In the genomic region with DNA sequence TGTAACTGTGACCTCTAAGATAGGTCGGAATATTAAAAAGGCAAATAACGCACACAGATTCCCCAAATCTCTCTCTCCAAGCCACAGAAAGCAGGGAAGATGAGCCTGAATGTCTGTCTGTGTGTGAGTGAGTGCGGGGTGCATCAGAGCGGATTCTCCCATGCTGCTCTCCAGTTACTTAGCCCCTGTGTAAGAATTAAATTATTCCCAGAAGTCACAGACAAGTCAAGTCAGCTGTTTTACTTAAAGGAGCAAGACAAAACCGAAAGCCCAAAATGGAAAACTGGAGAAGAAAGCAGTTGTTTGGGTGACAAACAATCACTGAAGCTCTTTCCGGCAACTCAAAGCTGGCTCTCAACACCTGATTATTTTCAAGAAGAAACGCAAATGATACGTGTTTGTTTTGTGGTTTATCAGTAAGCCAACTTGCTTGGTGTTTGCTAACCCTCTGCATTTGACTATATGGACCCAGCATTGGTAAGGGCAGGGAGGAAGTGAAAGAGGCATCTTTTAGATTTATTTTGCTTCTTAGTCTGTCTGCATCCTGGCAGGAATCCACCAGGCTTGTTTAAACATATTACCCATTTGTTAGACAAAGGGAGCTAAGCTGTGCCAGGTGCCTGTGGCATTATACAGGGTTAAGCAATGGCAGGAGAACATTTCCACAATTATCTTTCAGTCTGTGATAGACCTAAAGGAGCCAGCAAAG, we compare ENCODE assay signal across 1 cellular context.
A peak's percentile ranks its signal among the peaks of the same experiment; 100 is the strongest.
TF ChIP-seq lines count a peak whose summit lies in the region.

No MANE protein-coding gene starts in this region.

TF ChIP-seq in HepG2, 621 proteins besides CTCF, POLR2A, EP300 and RAD21 (continued from another document):
- TF ChIP-seq, protein P1, sequence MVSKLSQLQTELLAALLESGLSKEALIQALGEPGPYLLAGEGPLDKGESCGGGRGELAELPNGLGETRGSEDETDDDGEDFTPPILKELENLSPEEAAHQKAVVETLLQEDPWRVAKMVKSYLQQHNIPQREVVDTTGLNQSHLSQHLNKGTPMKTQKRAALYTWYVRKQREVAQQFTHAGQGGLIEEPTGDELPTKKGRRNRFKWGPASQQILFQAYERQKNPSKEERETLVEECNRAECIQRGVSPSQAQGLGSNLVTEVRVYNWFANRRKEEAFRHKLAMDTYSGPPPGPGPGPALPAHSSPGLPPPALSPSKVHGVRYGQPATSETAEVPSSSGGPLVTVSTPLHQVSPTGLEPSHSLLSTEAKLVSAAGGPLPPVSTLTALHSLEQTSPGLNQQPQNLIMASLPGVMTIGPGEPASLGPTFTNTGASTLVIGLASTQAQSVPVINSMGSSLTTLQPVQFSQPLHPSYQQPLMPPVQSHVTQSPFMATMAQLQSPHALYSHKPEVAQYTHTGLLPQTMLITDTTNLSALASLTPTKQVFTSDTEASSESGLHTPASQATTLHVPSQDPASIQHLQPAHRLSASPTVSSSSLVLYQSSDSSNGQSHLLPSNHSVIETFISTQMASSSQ (IDR thresholded peaks at IDR 0.05; ENCODE audit: low read depth), result peak; percentile 71
- TF ChIP-seq, protein P1 (CRISPR knock-in tag; IDR thresholded peaks at IDR 0.05; ENCODE audit: borderline replicate concordance), result no peak
- TF ChIP-seq GFI1 (CRISPR knock-in tag; IDR thresholded peaks at IDR 0.05; ENCODE audit: borderline replicate concordance) (peak; percentile 73; the same call in 1 of the 2 replicates), TARDBP (CRISPR knock-in tag; IDR thresholded peaks at IDR 0.05) (0 out of 2 replicates have a peak, but pooled peaks have one; percentile 28), MAFK (conservative IDR thresholded peaks at IDR 0.05 in 1 of 2, IDR thresholded peaks at IDR 0.05 in 1 of 2; ENCODE audit: low read length in 2 of 2) (peak; percentile 50 to 54; a peak in 3 of 4 replicates), ZFP41 (CRISPR knock-in tag; IDR thresholded peaks at IDR 0.05; ENCODE audit: borderline replicate concordance) (no peak), ZNF143 (CRISPR knock-in tag; IDR thresholded peaks at IDR 0.05) (no peak), ZNF441 (CRISPR knock-in tag; IDR thresholded peaks at IDR 0.05; ENCODE audit: borderline replicate concordance) (0 out of 2 replicates have a peak, but pooled peaks have one; percentile 36), ZNF563 (CRISPR knock-in tag; IDR thresholded peaks at IDR 0.05) (no peak), SOX13 (IDR thresholded peaks at IDR 0.05) (no peak), SOX13 (CRISPR knock-in tag; conservative IDR thresholded peaks at IDR 0.05 in 1 of 2, IDR thresholded peaks at IDR 0.05 in 1 of 2) (peak in 1 of 2 experiments; percentile 26; a peak in 1 of 4 replicates), NONO (IDR thresholded peaks at IDR 0.05) (no peak), NONO (CRISPR knock-in tag; conservative IDR thresholded peaks at IDR 0.05) (0 out of 2 replicates have a peak, but pooled peaks have one; percentile 37), FOXA3 (CRISPR knock-in tag; IDR thresholded peaks at IDR 0.05) (peak; percentile 70), SOX6 (IDR thresholded peaks at IDR 0.05) (no peak), SOX6 (CRISPR knock-in tag; IDR thresholded peaks at IDR 0.05) (peak; percentile 72), SOX5 (CRISPR knock-in tag; IDR thresholded peaks at IDR 0.05; ENCODE audit: borderline replicate concordance) (peak; percentile 40; the same call in 1 of the 2 replicates), GATAD2A (CRISPR knock-in tag; IDR thresholded peaks at IDR 0.05) (peak; percentile 66), SP1 (IDR thresholded peaks at IDR 0.05) (no peak), SP1 (CRISPR knock-in tag; IDR thresholded peaks at IDR 0.05) (no peak), KLF16 (CRISPR knock-in tag; IDR thresholded peaks at IDR 0.05) (0 out of 4 replicates have a peak, but pooled peaks of 1 of the 2 experiments have one; percentile 48), FOXP1 (IDR thresholded peaks at IDR 0.05) (no peak), FOXP1 (CRISPR knock-in tag; IDR thresholded peaks at IDR 0.05) (peak; percentile 73), HMG20A (CRISPR knock-in tag; IDR thresholded peaks at IDR 0.05; ENCODE audit: borderline replicate concordance) (peak; percentile 43; the same call in 1 of the 2 replicates), MAFF (IDR thresholded peaks at IDR 0.05; ENCODE audit: low read depth, low read length) (0 out of 2 replicates have a peak, but pooled peaks have one; percentile 4), ZNF547 (CRISPR knock-in tag; IDR thresholded peaks at IDR 0.05) (0 out of 2 replicates have a peak, but pooled peaks have one; percentile 24), SAP130 (CRISPR knock-in tag; IDR thresholded peaks at IDR 0.05; ENCODE audit: low read depth) (no peak), NR1H2 (CRISPR knock-in tag; IDR thresholded peaks at IDR 0.05; ENCODE audit: borderline replicate concordance, low read depth) (no peak), FOXA1 (IDR thresholded peaks at IDR 0.05) (no peak), FOXA1 (CRISPR knock-in tag; IDR thresholded peaks at IDR 0.05) (peak; percentile 54; the same call in 1 of the 2 replicates), ETV5 (CRISPR knock-in tag; IDR thresholded peaks at IDR 0.05; ENCODE audit: borderline replicate concordance) (peak; percentile 38; the same call in 1 of the 2 replicates)
- TF ChIP-seq, protein P2, sequence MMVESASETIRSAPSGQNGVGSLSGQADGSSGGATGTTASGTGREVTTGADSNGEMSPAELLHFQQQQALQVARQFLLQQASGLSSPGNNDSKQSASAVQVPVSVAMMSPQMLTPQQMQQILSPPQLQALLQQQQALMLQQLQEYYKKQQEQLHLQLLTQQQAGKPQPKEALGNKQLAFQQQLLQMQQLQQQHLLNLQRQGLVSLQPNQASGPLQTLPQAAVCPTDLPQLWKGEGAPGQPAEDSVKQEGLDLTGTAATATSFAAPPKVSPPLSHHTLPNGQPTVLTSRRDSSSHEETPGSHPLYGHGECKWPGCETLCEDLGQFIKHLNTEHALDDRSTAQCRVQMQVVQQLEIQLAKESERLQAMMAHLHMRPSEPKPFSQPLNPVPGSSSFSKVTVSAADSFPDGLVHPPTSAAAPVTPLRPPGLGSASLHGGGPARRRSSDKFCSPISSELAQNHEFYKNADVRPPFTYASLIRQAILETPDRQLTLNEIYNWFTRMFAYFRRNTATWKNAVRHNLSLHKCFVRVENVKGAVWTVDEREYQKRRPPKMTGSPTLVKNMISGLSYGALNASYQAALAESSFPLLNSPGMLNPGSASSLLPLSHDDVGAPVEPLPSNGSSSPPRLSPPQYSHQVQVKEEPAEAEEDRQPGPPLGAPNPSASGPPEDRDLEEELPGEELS (CRISPR knock-in tag; IDR thresholded peaks at IDR 0.05), result peak; percentile 86
- TF ChIP-seq, protein P3, sequence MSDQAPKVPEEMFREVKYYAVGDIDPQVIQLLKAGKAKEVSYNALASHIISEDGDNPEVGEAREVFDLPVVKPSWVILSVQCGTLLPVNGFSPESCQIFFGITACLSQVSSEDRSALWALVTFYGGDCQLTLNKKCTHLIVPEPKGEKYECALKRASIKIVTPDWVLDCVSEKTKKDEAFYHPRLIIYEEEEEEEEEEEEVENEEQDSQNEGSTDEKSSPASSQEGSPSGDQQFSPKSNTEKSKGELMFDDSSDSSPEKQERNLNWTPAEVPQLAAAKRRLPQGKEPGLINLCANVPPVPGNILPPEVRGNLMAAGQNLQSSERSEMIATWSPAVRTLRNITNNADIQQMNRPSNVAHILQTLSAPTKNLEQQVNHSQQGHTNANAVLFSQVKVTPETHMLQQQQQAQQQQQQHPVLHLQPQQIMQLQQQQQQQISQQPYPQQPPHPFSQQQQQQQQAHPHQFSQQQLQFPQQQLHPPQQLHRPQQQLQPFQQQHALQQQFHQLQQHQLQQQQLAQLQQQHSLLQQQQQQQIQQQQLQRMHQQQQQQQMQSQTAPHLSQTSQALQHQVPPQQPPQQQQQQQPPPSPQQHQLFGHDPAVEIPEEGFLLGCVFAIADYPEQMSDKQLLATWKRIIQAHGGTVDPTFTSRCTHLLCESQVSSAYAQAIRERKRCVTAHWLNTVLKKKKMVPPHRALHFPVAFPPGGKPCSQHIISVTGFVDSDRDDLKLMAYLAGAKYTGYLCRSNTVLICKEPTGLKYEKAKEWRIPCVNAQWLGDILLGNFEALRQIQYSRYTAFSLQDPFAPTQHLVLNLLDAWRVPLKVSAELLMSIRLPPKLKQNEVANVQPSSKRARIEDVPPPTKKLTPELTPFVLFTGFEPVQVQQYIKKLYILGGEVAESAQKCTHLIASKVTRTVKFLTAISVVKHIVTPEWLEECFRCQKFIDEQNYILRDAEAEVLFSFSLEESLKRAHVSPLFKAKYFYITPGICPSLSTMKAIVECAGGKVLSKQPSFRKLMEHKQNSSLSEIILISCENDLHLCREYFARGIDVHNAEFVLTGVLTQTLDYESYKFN (CRISPR knock-in tag; conservative IDR thresholded peaks at IDR 0.05), result peak; percentile 42; the same call in 1 of the 2 replicates
- TF ChIP-seq, protein P4, sequence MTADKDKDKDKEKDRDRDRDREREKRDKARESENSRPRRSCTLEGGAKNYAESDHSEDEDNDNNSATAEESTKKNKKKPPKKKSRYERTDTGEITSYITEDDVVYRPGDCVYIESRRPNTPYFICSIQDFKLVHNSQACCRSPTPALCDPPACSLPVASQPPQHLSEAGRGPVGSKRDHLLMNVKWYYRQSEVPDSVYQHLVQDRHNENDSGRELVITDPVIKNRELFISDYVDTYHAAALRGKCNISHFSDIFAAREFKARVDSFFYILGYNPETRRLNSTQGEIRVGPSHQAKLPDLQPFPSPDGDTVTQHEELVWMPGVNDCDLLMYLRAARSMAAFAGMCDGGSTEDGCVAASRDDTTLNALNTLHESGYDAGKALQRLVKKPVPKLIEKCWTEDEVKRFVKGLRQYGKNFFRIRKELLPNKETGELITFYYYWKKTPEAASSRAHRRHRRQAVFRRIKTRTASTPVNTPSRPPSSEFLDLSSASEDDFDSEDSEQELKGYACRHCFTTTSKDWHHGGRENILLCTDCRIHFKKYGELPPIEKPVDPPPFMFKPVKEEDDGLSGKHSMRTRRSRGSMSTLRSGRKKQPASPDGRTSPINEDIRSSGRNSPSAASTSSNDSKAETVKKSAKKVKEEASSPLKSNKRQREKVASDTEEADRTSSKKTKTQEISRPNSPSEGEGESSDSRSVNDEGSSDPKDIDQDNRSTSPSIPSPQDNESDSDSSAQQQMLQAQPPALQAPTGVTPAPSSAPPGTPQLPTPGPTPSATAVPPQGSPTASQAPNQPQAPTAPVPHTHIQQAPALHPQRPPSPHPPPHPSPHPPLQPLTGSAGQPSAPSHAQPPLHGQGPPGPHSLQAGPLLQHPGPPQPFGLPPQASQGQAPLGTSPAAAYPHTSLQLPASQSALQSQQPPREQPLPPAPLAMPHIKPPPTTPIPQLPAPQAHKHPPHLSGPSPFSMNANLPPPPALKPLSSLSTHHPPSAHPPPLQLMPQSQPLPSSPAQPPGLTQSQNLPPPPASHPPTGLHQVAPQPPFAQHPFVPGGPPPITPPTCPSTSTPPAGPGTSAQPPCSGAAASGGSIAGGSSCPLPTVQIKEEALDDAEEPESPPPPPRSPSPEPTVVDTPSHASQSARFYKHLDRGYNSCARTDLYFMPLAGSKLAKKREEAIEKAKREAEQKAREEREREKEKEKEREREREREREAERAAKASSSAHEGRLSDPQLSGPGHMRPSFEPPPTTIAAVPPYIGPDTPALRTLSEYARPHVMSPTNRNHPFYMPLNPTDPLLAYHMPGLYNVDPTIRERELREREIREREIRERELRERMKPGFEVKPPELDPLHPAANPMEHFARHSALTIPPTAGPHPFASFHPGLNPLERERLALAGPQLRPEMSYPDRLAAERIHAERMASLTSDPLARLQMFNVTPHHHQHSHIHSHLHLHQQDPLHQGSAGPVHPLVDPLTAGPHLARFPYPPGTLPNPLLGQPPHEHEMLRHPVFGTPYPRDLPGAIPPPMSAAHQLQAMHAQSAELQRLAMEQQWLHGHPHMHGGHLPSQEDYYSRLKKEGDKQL (CRISPR knock-in tag; IDR thresholded peaks at IDR 0.05; ENCODE audit: low read depth), result 0 out of 2 replicates have a peak, but pooled peaks have one; percentile 43
- TF ChIP-seq, protein P5, sequence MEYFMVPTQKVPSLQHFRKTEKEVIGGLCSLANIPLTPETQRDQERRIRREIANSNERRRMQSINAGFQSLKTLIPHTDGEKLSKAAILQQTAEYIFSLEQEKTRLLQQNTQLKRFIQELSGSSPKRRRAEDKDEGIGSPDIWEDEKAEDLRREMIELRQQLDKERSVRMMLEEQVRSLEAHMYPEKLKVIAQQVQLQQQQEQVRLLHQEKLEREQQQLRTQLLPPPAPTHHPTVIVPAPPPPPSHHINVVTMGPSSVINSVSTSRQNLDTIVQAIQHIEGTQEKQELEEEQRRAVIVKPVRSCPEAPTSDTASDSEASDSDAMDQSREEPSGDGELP (IDR thresholded peaks at IDR 0.05; ENCODE audit: borderline replicate concordance, low read depth), result peak; percentile 23; the same call in 1 of the 2 replicates
- TF ChIP-seq, protein P6, sequence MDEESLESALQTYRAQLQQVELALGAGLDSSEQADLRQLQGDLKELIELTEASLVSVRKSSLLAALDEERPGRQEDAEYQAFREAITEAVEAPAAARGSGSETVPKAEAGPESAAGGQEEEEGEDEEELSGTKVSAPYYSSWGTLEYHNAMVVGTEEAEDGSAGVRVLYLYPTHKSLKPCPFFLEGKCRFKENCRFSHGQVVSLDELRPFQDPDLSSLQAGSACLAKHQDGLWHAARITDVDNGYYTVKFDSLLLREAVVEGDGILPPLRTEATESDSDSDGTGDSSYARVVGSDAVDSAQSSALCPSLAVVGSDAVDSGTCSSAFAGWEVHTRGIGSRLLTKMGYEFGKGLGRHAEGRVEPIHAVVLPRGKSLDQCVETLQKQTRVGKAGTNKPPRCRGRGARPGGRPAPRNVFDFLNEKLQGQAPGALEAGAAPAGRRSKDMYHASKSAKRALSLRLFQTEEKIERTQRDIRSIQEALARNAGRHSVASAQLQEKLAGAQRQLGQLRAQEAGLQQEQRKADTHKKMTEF (CRISPR knock-in tag; IDR thresholded peaks at IDR 0.05), result 0 out of 2 replicates have a peak, but pooled peaks have one; percentile 18
- TF ChIP-seq, protein P7, sequence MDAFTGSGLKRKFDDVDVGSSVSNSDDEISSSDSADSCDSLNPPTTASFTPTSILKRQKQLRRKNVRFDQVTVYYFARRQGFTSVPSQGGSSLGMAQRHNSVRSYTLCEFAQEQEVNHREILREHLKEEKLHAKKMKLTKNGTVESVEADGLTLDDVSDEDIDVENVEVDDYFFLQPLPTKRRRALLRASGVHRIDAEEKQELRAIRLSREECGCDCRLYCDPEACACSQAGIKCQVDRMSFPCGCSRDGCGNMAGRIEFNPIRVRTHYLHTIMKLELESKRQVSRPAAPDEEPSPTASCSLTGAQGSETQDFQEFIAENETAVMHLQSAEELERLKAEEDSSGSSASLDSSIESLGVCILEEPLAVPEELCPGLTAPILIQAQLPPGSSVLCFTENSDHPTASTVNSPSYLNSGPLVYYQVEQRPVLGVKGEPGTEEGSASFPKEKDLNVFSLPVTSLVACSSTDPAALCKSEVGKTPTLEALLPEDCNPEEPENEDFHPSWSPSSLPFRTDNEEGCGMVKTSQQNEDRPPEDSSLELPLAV (CRISPR knock-in tag; conservative IDR thresholded peaks at IDR 0.05; ENCODE audit: low read depth), result no peak
